Comparison of ENCODE assay signal across 8 cellular contexts in the genomic region with DNA sequence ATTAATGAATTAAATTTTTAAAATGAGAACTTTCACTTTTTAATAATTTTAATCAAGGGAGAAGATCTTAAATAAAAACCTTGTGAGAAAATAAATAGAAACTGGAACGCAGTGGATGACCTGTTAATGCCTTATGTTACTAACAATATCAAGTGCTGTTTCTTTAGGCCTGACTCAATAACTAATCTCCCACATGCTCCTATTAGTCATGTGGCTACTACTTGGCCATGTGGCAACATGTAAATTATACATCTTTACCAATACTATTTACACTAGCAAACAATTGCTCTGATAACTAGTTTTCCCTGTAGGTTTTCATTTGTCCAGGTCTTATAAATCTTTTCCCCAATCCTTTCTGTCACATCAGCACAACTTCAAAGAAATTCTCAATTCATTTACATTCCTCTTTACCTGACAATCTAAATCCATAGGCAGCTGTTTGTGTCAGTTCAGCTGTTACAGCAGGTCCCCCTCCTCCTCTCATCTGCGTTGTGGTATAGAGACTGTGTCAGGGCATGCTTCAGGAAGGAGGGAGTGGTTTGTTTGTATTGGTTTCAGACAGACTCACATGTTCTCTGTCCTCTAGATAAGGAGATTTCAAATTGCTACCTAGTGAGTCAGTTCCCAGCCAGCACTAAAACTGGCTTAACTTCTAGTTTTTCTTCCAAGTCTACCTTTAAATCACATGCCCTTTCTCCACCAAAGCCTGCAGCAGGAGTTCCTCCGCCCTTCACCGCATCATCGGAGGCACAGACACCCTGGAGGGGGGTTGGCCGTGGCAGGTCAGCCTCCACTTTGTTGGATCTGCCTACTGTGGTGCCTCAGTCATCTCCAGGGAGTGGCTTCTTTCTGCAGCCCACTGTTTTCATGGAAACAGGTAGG. TPM values are rescaled to one million over a fixed set of nuclear protein-coding genes. Genes with fewer than 3 reads are reported as not detected.
A peak's percentile ranks its signal among the peaks of the same experiment; 100 is the strongest.
DNase-seq lines count a peak whose midpoint lies in the region; ATAC-seq and TF ChIP-seq lines count a peak whose summit lies in the region.

No MANE protein-coding gene starts in this region.

- no peaks in the 10 kb centered on the region for H3K27me3 Mint-ChIP-seq in CD4-positive, alpha-beta T cell
- H3K27me3 Mint-ChIP-seq in osteocyte (ENCODE audit: unreplicated experiment), result peaks cover 5% of the 10 kb centered on the region

- peak overlapping the region; percentile 70 for H3K4me3 Mint-ChIP-seq in CD4-positive, alpha-beta T cell
- H3K4me3 Mint-ChIP-seq in osteocyte (ENCODE audit: unreplicated experiment), result no peak overlapping the region

- no peak overlapping the region for H2AK5ac ChIP-seq in trophoblast cell (ENCODE audit: low read length)

- H3K23ac ChIP-seq in trophoblast cell (ENCODE audit: low read length), result no peak overlapping the region

- H3K4me3 ChIP-seq in SK-N-SH (ENCODE audit: low read depth in 2 of 2, low read length in 1 of 2) (peak overlapping the region; percentile 5 to 7; a peak in 2 of 4 replicates), trophoblast cell (ENCODE audit: low read depth, low read length) (no peak overlapping the region), aorta (ENCODE audit: low read length in 2 of 2) (no peak overlapping the region)
- H3K4me3 ChIP-seq in effector memory CD4-positive, alpha-beta T cell (ENCODE audit: insufficient read depth, low read depth, low read length, poor library complexity, severe bottlenecking), result no peak overlapping the region

- no peaks in the 10 kb centered on the region for H3K9me3 ChIP-seq in CD4-positive, alpha-beta T cell (ENCODE audit: control insufficient read depth, low read length)
- H3K9me3 ChIP-seq in SK-N-SH (no peaks in the 10 kb centered on the region), trophoblast cell (ENCODE audit: insufficient read depth, low read depth, low read length) (no peaks in the 10 kb centered on the region), aorta (ENCODE audit: control insufficient read depth, low read length) (no peaks in the 10 kb centered on the region)
- H3K9me3 ChIP-seq in effector memory CD4-positive, alpha-beta T cell (ENCODE audit: control insufficient read depth, low read length), result no peaks in the 10 kb centered on the region

- H2BK120ac ChIP-seq in trophoblast cell (ENCODE audit: insufficient read depth, low read length, poor library complexity), result no peak overlapping the region

- H3F3A ChIP-seq in SK-N-SH (replicated peaks; ENCODE audit: insufficient read depth), result peaks cover 4% of the 10 kb centered on the region

- peak overlapping the region; percentile 20 for H3K14ac ChIP-seq in trophoblast cell (ENCODE audit: low read length)

- peak overlapping the region; percentile 73 for H3K4me2 ChIP-seq in SK-N-SH
- H3K4me2 ChIP-seq in trophoblast cell (ENCODE audit: low read length), result peak overlapping the region; percentile 14

- no peaks in the 10 kb centered on the region for H4K20me1 ChIP-seq in SK-N-SH (ENCODE audit: insufficient read depth)

- no peak overlapping the region for H3K4ac ChIP-seq in trophoblast cell (ENCODE audit: low read depth, low read length)

- peaks cover 5% of the 10 kb centered on the region for H3K9me3 Mint-ChIP-seq in CD4-positive, alpha-beta T cell
- peaks cover 5% of the 10 kb centered on the region for H3K9me3 Mint-ChIP-seq in osteocyte (ENCODE audit: unreplicated experiment)

- no peak for TF ChIP-seq CTCF in CD4-positive, alpha-beta T cell (IDR thresholded peaks at IDR 0.05)
- TF ChIP-seq CTCF in SK-N-SH (IDR thresholded peaks at IDR 0.05), result no peak
- TF ChIP-seq CTCF in osteocyte (IDR thresholded peaks at IDR 0.05), result no peak

- peak overlapping the region; percentile 18 for H2BK12ac ChIP-seq in trophoblast cell (ENCODE audit: low read length)

- DNase-seq in CD4-positive, alpha-beta T cell, result peak in 8 of 10 experiments; percentile 5 to 49 (median 28)
- DNase-seq in HK-2 (ENCODE audit: unreplicated experiment) (peak; percentile 84), SK-N-SH (no peak), trophoblast cell (peak; percentile 95 to 96), osteocyte (ENCODE audit: extremely low spot score, unreplicated experiment) (no peak), aorta (no peak)
- DNase-seq in effector memory CD4-positive, alpha-beta T cell, result peak in 2 of 3 donors; percentile 8 to 12

- no peak overlapping the region for H3K27ac ChIP-seq in CD4-positive, alpha-beta T cell (ENCODE audit: low read depth, low read length)
- H3K27ac ChIP-seq in SK-N-SH (ENCODE audit: low read depth in 2 of 2, low read length in 1 of 2) (peak overlapping the region; percentile 67 to 69; a peak in 3 of 4 replicates), trophoblast cell (ENCODE audit: low read depth, low read length) (peak overlapping the region; percentile 90), aorta (ENCODE audit: low read depth in 1 of 2, low read length in 2 of 2) (peak overlapping the region in 1 of 2 donors; percentile 1)
- H3K27ac ChIP-seq in effector memory CD4-positive, alpha-beta T cell (ENCODE audit: insufficient read depth, low read length, poor library complexity, severe bottlenecking), result peak overlapping the region; percentile 42

- peak; percentile 86 for ATAC-seq in CD4-positive, alpha-beta T cell (ENCODE audit: poor library complexity)
- ATAC-seq in GM19372 (IDR thresholded peaks at IDR 0.05; ENCODE audit: low read depth, unreplicated experiment), result peak; percentile 89
- no peak for ATAC-seq in aorta (ENCODE audit: low FRiP score)

- no peaks in the 10 kb centered on the region for H3K9me2 ChIP-seq in SK-N-SH

- H4K8ac ChIP-seq in trophoblast cell (ENCODE audit: low read depth, low read length), result no peak overlapping the region

- peaks cover 2 to 9% of the 10 kb centered on the region in 2 experiments; a peak in 3 of 4 replicates for H3K4me1 ChIP-seq in SK-N-SH (ENCODE audit: control insufficient read depth in 1 of 2, insufficient read depth in 2 of 2, low read depth in 1 of 2, low read length in 1 of 2)
- H3K4me1 ChIP-seq in effector memory CD4-positive, alpha-beta T cell (ENCODE audit: control insufficient read depth, insufficient read depth, low read length, poor library complexity, severe bottlenecking), result peaks cover 6% of the 10 kb centered on the region
- H3K4me1 ChIP-seq in trophoblast cell (ENCODE audit: control insufficient read depth in 1 of 2, insufficient read depth in 2 of 2, low read length in 2 of 2), result peaks cover 3 to 4% of the 10 kb centered on the region in 2 experiments
- H3K4me1 ChIP-seq in aorta (ENCODE audit: control insufficient read depth in 1 of 2, insufficient read depth in 2 of 2, low read length in 2 of 2), result peaks cover 3% of the 10 kb centered on the region in 2 donors

- POLR2A ChIA-PET in CD4-positive, alpha-beta T cell (lab: Charles Lee), result interaction anchor here (2.3 kb wide), 1 partner anchor 10 kb away, joined by 7 read pairs; no protein-coding TSS in a partner anchor
- POLR2A ChIA-PET in SK-N-SH (lab: Yijun Ruan, JAX), result no interaction called here

- no peak overlapping the region for H3K18ac ChIP-seq in trophoblast cell (ENCODE audit: low read length)

- intact Hi-C loops in CD4-positive, alpha-beta T cell (cut with DNase I, micrococcal nuclease), result loop anchor here in 1 of 2 experiments (5.0 kb wide), 1 partner anchor 98 kb away; a partner anchor contains a TSS
- intact Hi-C loops in aorta (cut with DNase I), result no loop called here

- H3K36me3 Mint-ChIP-seq in CD4-positive, alpha-beta T cell (ENCODE audit: low read depth), result peaks cover 4% of the 10 kb centered on the region
- no peaks in the 10 kb centered on the region for H3K36me3 Mint-ChIP-seq in osteocyte (ENCODE audit: unreplicated experiment)

- H3K27me3 ChIP-seq in CD4-positive, alpha-beta T cell (ENCODE audit: control insufficient read depth, insufficient read depth, low read length), result no peaks in the 10 kb centered on the region
- no peaks in the 10 kb centered on the region for H3K27me3 ChIP-seq in SK-N-SH (ENCODE audit: insufficient read depth)
- H3K27me3 ChIP-seq in effector memory CD4-positive, alpha-beta T cell (replicated peaks; ENCODE audit: control insufficient read depth, insufficient read depth, low read length, poor library complexity, severe bottlenecking), result no peaks in the 10 kb centered on the region
- no peaks in the 10 kb centered on the region for H3K27me3 ChIP-seq in trophoblast cell (ENCODE audit: insufficient read depth, low read length)
- no peaks in the 10 kb centered on the region for H3K27me3 ChIP-seq in aorta (ENCODE audit: control insufficient read depth in 1 of 2, insufficient read depth in 2 of 2, low read length in 1 of 2)

- no peak overlapping the region for H4K91ac ChIP-seq in trophoblast cell (ENCODE audit: low read depth, low read length)

- H4K12ac ChIP-seq in trophoblast cell (ENCODE audit: low read depth, low read length), result no peak overlapping the region

- CTCF ChIA-PET in CD4-positive, alpha-beta T cell (lab: Charles Lee), result no interaction called here
- CTCF ChIA-PET in SK-N-SH (lab: Yijun Ruan, JAX), result interaction anchor here (0.6 kb wide), 1 partner anchor 35 kb away, joined by 3 read pairs; no protein-coding TSS in a partner anchor

- peaks cover 56% of the 10 kb centered on the region for H3K4me1 Mint-ChIP-seq in CD4-positive, alpha-beta T cell (ENCODE audit: low read depth)
- H3K4me1 Mint-ChIP-seq in osteocyte (ENCODE audit: unreplicated experiment), result peaks cover 12% of the 10 kb centered on the region

- peaks cover 6% of the 10 kb centered on the region for H3K79me1 ChIP-seq in trophoblast cell (ENCODE audit: low read length)

- H2AFZ ChIP-seq in SK-N-SH (ENCODE audit: low read depth) (peak overlapping the region; percentile 36), trophoblast cell (ENCODE audit: insufficient read depth, low read length, poor library complexity) (peak overlapping the region; percentile 3)

- 31% methylated on average over 6 of the region's 6 CpGs for WGBS in SK-N-SH (ENCODE audit: low lambda C conversion rate)
- WGBS in trophoblast cell (ENCODE audit: extremely low coverage, insufficient coverage, insufficient read length), result no CpG with 5 or more reads among the region's 6 CpGs
- WGBS in aorta, 2 donors, result 38 to 49% methylated on average over 6 of the region's 6 CpGs

- no peaks in the 10 kb centered on the region for H3K79me2 ChIP-seq in SK-N-SH (ENCODE audit: insufficient read depth)
- H3K79me2 ChIP-seq in trophoblast cell (ENCODE audit: control insufficient read depth, insufficient read depth, low read length, poor library complexity), result no peaks in the 10 kb centered on the region

- H2BK5ac ChIP-seq in trophoblast cell (ENCODE audit: low read depth, low read length, poor library complexity), result peak overlapping the region; percentile 69

- H3K36me3 ChIP-seq in SK-N-SH (replicated peaks in 1 of 2; ENCODE audit: control insufficient read depth in 1 of 2, insufficient read depth in 2 of 2, low read length in 1 of 2), result no peaks in the 10 kb centered on the region
- no peaks in the 10 kb centered on the region for H3K36me3 ChIP-seq in effector memory CD4-positive, alpha-beta T cell (ENCODE audit: control insufficient read depth, insufficient read depth, low read length)
- H3K36me3 ChIP-seq in trophoblast cell (ENCODE audit: control insufficient read depth in 1 of 2, insufficient read depth in 2 of 2, low read length in 2 of 2), result no peaks in the 10 kb centered on the region
- no peaks in the 10 kb centered on the region for H3K36me3 ChIP-seq in aorta (ENCODE audit: control insufficient read depth in 1 of 2, insufficient read depth in 2 of 2, low read length in 1 of 2)

- H3K9ac ChIP-seq in SK-N-SH (peak overlapping the region; percentile 55; the same call in 1 of the 2 replicates), trophoblast cell (ENCODE audit: low read length) (no peak overlapping the region)

- peak overlapping the region; percentile 94 for H3K27ac Mint-ChIP-seq in CD4-positive, alpha-beta T cell
- H3K27ac Mint-ChIP-seq in osteocyte (ENCODE audit: unreplicated experiment), result no peak overlapping the region

- TF ChIP-seq RAD21 in SK-N-SH (IDR thresholded peaks at IDR 0.05; ENCODE audit: low read length), result no peak

- peak in 1 of 2 experiments; percentile 64; a peak in 2 of 4 replicates for TF ChIP-seq EP300 in SK-N-SH (IDR thresholded peaks at IDR 0.05; ENCODE audit: borderline replicate concordance in 1 of 2, low read depth in 1 of 2, low read length in 1 of 2)

RNA-seq across cellular contexts. Expression of a gene that starts 11.3 kb away (rescaled TPM):
- 1 to 10 TPM; 1.6 to 2.7 TPM for total RNA-seq in CD4-positive, alpha-beta T cell
- polyA plus RNA-seq in SK-N-SH (2012; rRNA removed), result 5.4 and 8.7 TPM in 2 replicates
- polyA plus RNA-seq in SK-N-SH (2012; cell fraction: cytosol; rRNA removed), result 5.7 TPM in 2 replicates
- 7.8 and 15.3 TPM in 2 replicates for polyA plus RNA-seq in SK-N-SH (2012; cell fraction: nucleus; rRNA removed)
- 11.3 and 11.6 TPM in 2 replicates for polyA plus RNA-seq in trophoblast cell (2013)
- 1.0 and 1.4 TPM in 2 replicates for total RNA-seq in osteocyte
- total RNA-seq in aorta, result 10 to 100 TPM in 1 of 2 donors, 1 to 10 TPM in 1; 9.1 to 16.8 TPM
- polyA plus RNA-seq in aorta, result 1 to 10 TPM in 1 of 2 donors, under 1 TPM in 1; 0.88 to 1.3 TPM

RNA-seq across cellular contexts. Expression of a gene that starts 40.3 kb away (rescaled TPM):
- under 1 TPM in 1 of 2 experiments, not detected in 1; 0.14 TPM for total RNA-seq in CD4-positive, alpha-beta T cell
- 0.02 and 0.03 TPM in 2 replicates for polyA plus RNA-seq in SK-N-SH (2012; rRNA removed)
- polyA plus RNA-seq in SK-N-SH (2012; cell fraction: cytosol; rRNA removed), result 0.01 TPM in 2 replicates
- polyA plus RNA-seq in SK-N-SH (2012; cell fraction: nucleus; rRNA removed), result not detected in 2 replicates
- polyA plus RNA-seq in trophoblast cell (2013), result 0.03 TPM in 1 of 2 replicates, not detected in the other
- not detected in 2 replicates for total RNA-seq in osteocyte
- total RNA-seq in aorta, result not detected
- polyA plus RNA-seq in aorta, result not detected

RNA-seq across cellular contexts. Expression of a gene that starts 58.2 kb away (rescaled TPM):
- 1 to 10 TPM; 6.5 to 6.8 TPM for total RNA-seq in CD4-positive, alpha-beta T cell
- polyA plus RNA-seq in SK-N-SH (2012; rRNA removed), result not detected in 2 replicates
- not detected in 2 replicates for polyA plus RNA-seq in SK-N-SH (2012; cell fraction: cytosol; rRNA removed)
- polyA plus RNA-seq in SK-N-SH (2012; cell fraction: nucleus; rRNA removed), result not detected in 2 replicates
- not detected in 2 replicates for polyA plus RNA-seq in trophoblast cell (2013)
- not detected in 2 replicates for total RNA-seq in osteocyte
- total RNA-seq in aorta, result under 1 TPM in 1 of 2 donors, not detected in 1; 0.51 TPM
- polyA plus RNA-seq in aorta, result under 1 TPM in 1 of 2 donors, not detected in 1; 0.10 TPM

Comparison
In these comparisons a context has a peak if more than half of its experiments do, and no peak if none do; other contexts are left out.
1. DNase-seq: peak in CD4-positive, alpha-beta T cell (8 of 10), HK-2 (single experiment), effector memory CD4-positive, alpha-beta T cell (2 of 3) and trophoblast cell (2 of 2); none in SK-N-SH (single experiment), osteocyte (single experiment) and aorta (0 of 2).
2. H3K4me3 ChIP-seq: peak in SK-N-SH (2 of 2); none in effector memory CD4-positive, alpha-beta T cell (single experiment), trophoblast cell (single experiment) and aorta (0 of 2).